In genomic region chr1:69540052-69540451, GRCh38 we compare ENCODE assay signal across 1 cellular context.
TF ChIP-seq lines count a peak whose summit lies in the region.

No MANE protein-coding gene starts in this region.

TF ChIP-seq in K562, 482 proteins besides CTCF, POLR2A, EP300 and RAD21 (continued from another document):
- TF ChIP-seq ZNF24 (IDR thresholded peaks at IDR 0.05) (no peak), SAFB (IDR thresholded peaks at IDR 0.05; ENCODE audit: borderline replicate concordance, low read depth, low read length) (no peak), ARHGAP35 (IDR thresholded peaks at IDR 0.05; ENCODE audit: partially characterized antibody) (no peak), ZNF146 (CRISPR knock-in tag; IDR thresholded peaks at IDR 0.05; ENCODE audit: unreplicated experiment) (no peak), CC2D1A (IDR thresholded peaks at IDR 0.05) (peak; percentile 95; the same call in 1 of the 2 replicates), ELF4 (CRISPR knock-in tag; IDR thresholded peaks at IDR 0.05) (peak; percentile 65; the same call in 1 of the 2 replicates), TFAM (CRISPR knock-in tag; conservative IDR thresholded peaks at IDR 0.05) (no peak), CHD2 (IDR thresholded peaks at IDR 0.05; ENCODE audit: low read depth, low read length) (no peak), CHCHD3 (CRISPR knock-in tag; IDR thresholded peaks at IDR 0.05) (no peak), SP1 (CRISPR knock-in tag; IDR thresholded peaks at IDR 0.05) (no peak), IRF2 (CRISPR knock-in tag; IDR thresholded peaks at IDR 0.05) (no peak), ZNF507 (tag; conservative IDR thresholded peaks at IDR 0.05) (no peak), ELK3 (CRISPR knock-in tag; IDR thresholded peaks at IDR 0.05) (no peak), LARP7 (IDR thresholded peaks at IDR 0.05) (no peak), ZNF830 (CRISPR knock-in tag; IDR thresholded peaks at IDR 0.05) (no peak), CCNT2 (IDR thresholded peaks at IDR 0.05; ENCODE audit: borderline replicate concordance, extremely low read depth, insufficient read length, low read depth, low read length) (peak; percentile 75), KHSRP (IDR thresholded peaks at IDR 0.05) (peak; percentile 61; the same call in 1 of the 2 replicates)
- TF ChIP-seq, protein P1, sequence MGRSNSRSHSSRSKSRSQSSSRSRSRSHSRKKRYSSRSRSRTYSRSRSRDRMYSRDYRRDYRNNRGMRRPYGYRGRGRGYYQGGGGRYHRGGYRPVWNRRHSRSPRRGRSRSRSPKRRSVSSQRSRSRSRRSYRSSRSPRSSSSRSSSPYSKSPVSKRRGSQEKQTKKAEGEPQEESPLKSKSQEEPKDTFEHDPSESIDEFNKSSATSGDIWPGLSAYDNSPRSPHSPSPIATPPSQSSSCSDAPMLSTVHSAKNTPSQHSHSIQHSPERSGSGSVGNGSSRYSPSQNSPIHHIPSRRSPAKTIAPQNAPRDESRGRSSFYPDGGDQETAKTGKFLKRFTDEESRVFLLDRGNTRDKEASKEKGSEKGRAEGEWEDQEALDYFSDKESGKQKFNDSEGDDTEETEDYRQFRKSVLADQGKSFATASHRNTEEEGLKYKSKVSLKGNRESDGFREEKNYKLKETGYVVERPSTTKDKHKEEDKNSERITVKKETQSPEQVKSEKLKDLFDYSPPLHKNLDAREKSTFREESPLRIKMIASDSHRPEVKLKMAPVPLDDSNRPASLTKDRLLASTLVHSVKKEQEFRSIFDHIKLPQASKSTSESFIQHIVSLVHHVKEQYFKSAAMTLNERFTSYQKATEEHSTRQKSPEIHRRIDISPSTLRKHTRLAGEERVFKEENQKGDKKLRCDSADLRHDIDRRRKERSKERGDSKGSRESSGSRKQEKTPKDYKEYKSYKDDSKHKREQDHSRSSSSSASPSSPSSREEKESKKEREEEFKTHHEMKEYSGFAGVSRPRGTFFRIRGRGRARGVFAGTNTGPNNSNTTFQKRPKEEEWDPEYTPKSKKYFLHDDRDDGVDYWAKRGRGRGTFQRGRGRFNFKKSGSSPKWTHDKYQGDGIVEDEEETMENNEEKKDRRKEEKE (IDR thresholded peaks at IDR 0.05; ENCODE audit: borderline replicate concordance in 1 of 2, control insufficient read depth in 1 of 2, low read depth in 2 of 2, low read length in 1 of 2): peak in 1 of 2 experiments; percentile 78; a peak in 1 of 4 replicates
- TF ChIP-seq, protein P2, sequence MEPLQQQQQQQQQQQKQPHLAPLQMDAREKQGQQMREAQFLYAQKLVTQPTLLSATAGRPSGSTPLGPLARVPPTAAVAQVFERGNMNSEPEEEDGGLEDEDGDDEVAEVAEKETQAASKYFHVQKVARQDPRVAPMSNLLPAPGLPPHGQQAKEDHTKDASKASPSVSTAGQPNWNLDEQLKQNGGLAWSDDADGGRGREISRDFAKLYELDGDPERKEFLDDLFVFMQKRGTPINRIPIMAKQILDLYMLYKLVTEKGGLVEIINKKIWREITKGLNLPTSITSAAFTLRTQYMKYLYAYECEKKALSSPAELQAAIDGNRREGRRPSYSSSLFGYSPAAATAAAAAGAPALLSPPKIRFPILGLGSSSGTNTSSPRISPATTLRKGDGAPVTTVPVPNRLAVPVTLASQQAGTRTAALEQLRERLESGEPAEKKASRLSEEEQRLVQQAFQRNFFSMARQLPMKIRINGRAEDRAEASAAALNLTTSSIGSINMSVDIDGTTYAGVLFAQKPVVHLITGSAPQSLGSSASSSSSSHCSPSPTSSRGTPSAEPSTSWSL (CRISPR knock-in tag; IDR thresholded peaks at IDR 0.05; ENCODE audit: borderline replicate concordance): no peak
- TF ChIP-seq, protein P3, sequence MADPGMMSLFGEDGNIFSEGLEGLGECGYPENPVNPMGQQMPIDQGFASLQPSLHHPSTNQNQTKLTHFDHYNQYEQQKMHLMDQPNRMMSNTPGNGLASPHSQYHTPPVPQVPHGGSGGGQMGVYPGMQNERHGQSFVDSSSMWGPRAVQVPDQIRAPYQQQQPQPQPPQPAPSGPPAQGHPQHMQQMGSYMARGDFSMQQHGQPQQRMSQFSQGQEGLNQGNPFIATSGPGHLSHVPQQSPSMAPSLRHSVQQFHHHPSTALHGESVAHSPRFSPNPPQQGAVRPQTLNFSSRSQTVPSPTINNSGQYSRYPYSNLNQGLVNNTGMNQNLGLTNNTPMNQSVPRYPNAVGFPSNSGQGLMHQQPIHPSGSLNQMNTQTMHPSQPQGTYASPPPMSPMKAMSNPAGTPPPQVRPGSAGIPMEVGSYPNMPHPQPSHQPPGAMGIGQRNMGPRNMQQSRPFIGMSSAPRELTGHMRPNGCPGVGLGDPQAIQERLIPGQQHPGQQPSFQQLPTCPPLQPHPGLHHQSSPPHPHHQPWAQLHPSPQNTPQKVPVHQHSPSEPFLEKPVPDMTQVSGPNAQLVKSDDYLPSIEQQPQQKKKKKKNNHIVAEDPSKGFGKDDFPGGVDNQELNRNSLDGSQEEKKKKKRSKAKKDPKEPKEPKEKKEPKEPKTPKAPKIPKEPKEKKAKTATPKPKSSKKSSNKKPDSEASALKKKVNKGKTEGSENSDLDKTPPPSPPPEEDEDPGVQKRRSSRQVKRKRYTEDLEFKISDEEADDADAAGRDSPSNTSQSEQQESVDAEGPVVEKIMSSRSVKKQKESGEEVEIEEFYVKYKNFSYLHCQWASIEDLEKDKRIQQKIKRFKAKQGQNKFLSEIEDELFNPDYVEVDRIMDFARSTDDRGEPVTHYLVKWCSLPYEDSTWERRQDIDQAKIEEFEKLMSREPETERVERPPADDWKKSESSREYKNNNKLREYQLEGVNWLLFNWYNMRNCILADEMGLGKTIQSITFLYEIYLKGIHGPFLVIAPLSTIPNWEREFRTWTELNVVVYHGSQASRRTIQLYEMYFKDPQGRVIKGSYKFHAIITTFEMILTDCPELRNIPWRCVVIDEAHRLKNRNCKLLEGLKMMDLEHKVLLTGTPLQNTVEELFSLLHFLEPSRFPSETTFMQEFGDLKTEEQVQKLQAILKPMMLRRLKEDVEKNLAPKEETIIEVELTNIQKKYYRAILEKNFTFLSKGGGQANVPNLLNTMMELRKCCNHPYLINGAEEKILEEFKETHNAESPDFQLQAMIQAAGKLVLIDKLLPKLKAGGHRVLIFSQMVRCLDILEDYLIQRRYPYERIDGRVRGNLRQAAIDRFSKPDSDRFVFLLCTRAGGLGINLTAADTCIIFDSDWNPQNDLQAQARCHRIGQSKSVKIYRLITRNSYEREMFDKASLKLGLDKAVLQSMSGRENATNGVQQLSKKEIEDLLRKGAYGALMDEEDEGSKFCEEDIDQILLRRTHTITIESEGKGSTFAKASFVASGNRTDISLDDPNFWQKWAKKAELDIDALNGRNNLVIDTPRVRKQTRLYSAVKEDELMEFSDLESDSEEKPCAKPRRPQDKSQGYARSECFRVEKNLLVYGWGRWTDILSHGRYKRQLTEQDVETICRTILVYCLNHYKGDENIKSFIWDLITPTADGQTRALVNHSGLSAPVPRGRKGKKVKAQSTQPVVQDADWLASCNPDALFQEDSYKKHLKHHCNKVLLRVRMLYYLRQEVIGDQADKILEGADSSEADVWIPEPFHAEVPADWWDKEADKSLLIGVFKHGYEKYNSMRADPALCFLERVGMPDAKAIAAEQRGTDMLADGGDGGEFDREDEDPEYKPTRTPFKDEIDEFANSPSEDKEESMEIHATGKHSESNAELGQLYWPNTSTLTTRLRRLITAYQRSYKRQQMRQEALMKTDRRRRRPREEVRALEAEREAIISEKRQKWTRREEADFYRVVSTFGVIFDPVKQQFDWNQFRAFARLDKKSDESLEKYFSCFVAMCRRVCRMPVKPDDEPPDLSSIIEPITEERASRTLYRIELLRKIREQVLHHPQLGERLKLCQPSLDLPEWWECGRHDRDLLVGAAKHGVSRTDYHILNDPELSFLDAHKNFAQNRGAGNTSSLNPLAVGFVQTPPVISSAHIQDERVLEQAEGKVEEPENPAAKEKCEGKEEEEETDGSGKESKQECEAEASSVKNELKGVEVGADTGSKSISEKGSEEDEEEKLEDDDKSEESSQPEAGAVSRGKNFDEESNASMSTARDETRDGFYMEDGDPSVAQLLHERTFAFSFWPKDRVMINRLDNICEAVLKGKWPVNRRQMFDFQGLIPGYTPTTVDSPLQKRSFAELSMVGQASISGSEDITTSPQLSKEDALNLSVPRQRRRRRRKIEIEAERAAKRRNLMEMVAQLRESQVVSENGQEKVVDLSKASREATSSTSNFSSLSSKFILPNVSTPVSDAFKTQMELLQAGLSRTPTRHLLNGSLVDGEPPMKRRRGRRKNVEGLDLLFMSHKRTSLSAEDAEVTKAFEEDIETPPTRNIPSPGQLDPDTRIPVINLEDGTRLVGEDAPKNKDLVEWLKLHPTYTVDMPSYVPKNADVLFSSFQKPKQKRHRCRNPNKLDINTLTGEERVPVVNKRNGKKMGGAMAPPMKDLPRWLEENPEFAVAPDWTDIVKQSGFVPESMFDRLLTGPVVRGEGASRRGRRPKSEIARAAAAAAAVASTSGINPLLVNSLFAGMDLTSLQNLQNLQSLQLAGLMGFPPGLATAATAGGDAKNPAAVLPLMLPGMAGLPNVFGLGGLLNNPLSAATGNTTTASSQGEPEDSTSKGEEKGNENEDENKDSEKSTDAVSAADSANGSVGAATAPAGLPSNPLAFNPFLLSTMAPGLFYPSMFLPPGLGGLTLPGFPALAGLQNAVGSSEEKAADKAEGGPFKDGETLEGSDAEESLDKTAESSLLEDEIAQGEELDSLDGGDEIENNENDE (IDR thresholded peaks at IDR 0.05; ENCODE audit: low read depth, low read length): no peak
